In the genomic region with DNA sequence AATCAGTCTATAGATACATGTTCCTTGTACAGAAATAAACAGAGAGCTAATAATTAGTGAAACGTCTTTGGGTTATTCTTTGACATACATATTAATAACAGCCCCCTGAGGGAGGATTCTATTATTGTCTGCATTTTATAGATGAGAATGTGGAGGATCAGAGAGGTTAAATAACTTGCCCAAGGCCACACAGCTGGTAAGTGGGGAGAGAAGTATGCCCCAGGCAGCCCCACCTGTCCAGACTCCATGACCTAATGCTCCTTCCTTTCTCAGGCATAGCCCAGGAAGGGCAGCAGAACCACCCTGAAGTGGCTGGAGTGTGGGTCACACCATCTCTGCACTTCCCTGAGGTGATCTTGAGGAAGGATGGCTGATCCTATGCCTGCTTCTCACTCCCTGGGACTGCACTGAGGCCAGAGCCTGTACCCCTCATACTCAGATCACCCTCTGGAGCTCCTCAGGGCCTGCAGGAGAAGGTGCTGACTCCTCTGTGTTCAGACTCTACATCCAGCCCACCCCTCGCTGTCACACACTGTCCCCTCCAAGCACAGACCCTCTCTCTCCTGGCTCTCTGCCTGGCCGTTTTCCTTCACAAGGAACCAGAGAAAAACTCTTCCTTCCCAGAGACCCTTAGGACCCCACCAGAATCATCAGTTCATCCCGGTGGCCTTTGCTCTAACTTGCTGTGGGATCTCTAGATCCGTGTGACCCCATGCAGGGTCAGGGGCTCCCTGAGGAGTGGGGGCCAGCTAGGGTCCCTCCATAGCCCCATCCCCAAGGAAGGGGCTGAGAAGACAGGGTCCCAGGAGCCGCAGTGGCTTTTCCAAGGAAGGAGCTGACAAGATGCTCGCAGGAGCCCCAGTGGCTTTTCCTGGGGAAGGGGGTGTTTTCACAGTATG, we compare ENCODE assay signal across 33 cellular contexts. TPM values are rescaled to one million over a fixed set of nuclear protein-coding genes. Genes with fewer than 3 reads are reported as not detected.
DNase-seq lines count a peak whose midpoint lies in the region; ATAC-seq and TF ChIP-seq lines count a peak whose summit lies in the region.
"Had no signal": no experiment of that assay in that cellular context is flagged by ENCODE, and none has a peak within 500 bp of the region (broad histone marks: within the 10 kb centered on the region; RNA-seq: fewer than 3 reads in every experiment).

No MANE protein-coding gene starts in this region.

- no peak overlapping the region for H2BK15ac ChIP-seq in neuronal stem cell (ENCODE audit: low read length)

- H3K4me1 ChIP-seq in HEK293 (ENCODE audit: control insufficient read depth, insufficient read depth, low read length) (no peaks in the 10 kb centered on the region), neuronal stem cell (ENCODE audit: control insufficient read depth in 2 of 2, insufficient read depth in 1 of 2, low read depth in 1 of 2, low read length in 2 of 2) (peaks cover 0 to 2% of the 10 kb centered on the region in 2 donors), suprapubic skin (no peaks in the 10 kb centered on the region)
- H3K4me1 ChIP-seq: A549, ascending aorta, esophagus squamous epithelium, vagina had no signal

- H4K8ac ChIP-seq in neuronal stem cell (ENCODE audit: low read depth, low read length) = no peak overlapping the region

- no peak overlapping the region for H2AFZ ChIP-seq in neuronal stem cell (ENCODE audit: low read length)
- H2AFZ ChIP-seq: GM23338, hepatocyte had no signal

- H3K27me3 ChIP-seq in neuronal stem cell (ENCODE audit: control insufficient read depth in 3 of 3, insufficient read depth in 3 of 3, low read depth in 1 of 3, low read length in 3 of 3) = peaks cover 0 to 49% (median 0%) of the 10 kb centered on the region in 3 experiments
- H3K27me3 ChIP-seq in suprapubic skin = no peaks in the 10 kb centered on the region
- H3K27me3 ChIP-seq: ascending aorta, cardiac muscle cell, esophagus squamous epithelium, hepatocyte, vagina had no signal

- TF ChIP-seq EP300 in suprapubic skin (IDR thresholded peaks at IDR 0.05) = no peak

- no peaks in the 10 kb centered on the region for H3K36me3 Mint-ChIP-seq in activated naive CD4-positive, alpha-beta T cell treated with anti-CD3 and anti-CD28 coated beads, Interleukin-2, amount 10 ng/mL, durations not matched to agents 7 days and 5 days
- H3K36me3 Mint-ChIP-seq in activated naive CD4-positive, alpha-beta T cell treated with anti-CD3 and anti-CD28 coated beads for 36 hours (ENCODE audit: low read depth) = no peaks in the 10 kb centered on the region
- no peaks in the 10 kb centered on the region for H3K36me3 Mint-ChIP-seq in HFFc6 (ENCODE audit: low read depth)
- H3K36me3 Mint-ChIP-seq in activated CD8-positive, alpha-beta T cell treated with anti-CD3 and anti-CD28 coated beads, Interleukin-2, amount 10 ng/mL, durations not matched to agents 7 days and 5 days (ENCODE audit: low read depth) = no peaks in the 10 kb centered on the region
- H3K36me3 Mint-ChIP-seq: activated CD8-positive, alpha-beta memory T cell treated with anti-CD3 and anti-CD28 coated beads, Interleukin-2, amount 10 ng/mL, durations not matched to agents 7 days and 5 days; activated naive CD4-positive, alpha-beta T cell treated with anti-CD3 and anti-CD28 coated beads, Interleukin-2, amount 50 U/mL, for 72 hours; CD4-positive, alpha-beta memory T cell; mesothelial cell of epicardium; naive B cell had no signal

- H3K9me3 Mint-ChIP-seq in activated naive CD4-positive, alpha-beta T cell treated with anti-CD3 and anti-CD28 coated beads, Interleukin-2, amount 10 ng/mL, durations not matched to agents 7 days and 5 days = no peaks in the 10 kb centered on the region
- no peaks in the 10 kb centered on the region for H3K9me3 Mint-ChIP-seq in activated naive CD4-positive, alpha-beta T cell treated with anti-CD3 and anti-CD28 coated beads for 36 hours
- H3K9me3 Mint-ChIP-seq in HFFc6 = no peaks in the 10 kb centered on the region
- H3K9me3 Mint-ChIP-seq in activated CD8-positive, alpha-beta T cell treated with anti-CD3 and anti-CD28 coated beads, Interleukin-2, amount 10 ng/mL, durations not matched to agents 7 days and 5 days (ENCODE audit: insufficient read depth) = no peaks in the 10 kb centered on the region
- H3K9me3 Mint-ChIP-seq: activated naive CD4-positive, alpha-beta T cell treated with anti-CD3 and anti-CD28 coated beads, Interleukin-2, amount 50 U/mL, for 72 hours; CD4-positive, alpha-beta memory T cell; GM23338; mesothelial cell of epicardium; naive B cell had no signal

- H3K36me3 ChIP-seq in HEK293 (ENCODE audit: control insufficient read depth in 2 of 2, insufficient read depth in 1 of 2, low read length in 2 of 2) (no peaks in the 10 kb centered on the region), neuronal stem cell (replicated peaks in 1 of 2; ENCODE audit: control insufficient read depth in 2 of 2, insufficient read depth in 2 of 2, low read length in 2 of 2) (peaks cover 0 to 2% of the 10 kb centered on the region in 2 donors), suprapubic skin (no peaks in the 10 kb centered on the region)
- H3K36me3 ChIP-seq: ascending aorta, cardiac muscle cell, esophagus squamous epithelium, vagina had no signal

- CTCF ChIA-PET in activated naive CD4-positive, alpha-beta T cell treated with anti-CD3 and anti-CD28 coated beads, Interleukin-2, amount 10 ng/mL, durations not matched to agents 7 days and 5 days (lab: Charles Lee) = no interaction called here
- CTCF ChIA-PET in activated naive CD4-positive, alpha-beta T cell treated with anti-CD3 and anti-CD28 coated beads for 36 hours (lab: Charles Lee) = interaction anchor here (0.6 to 2.2 kb wide), 2 partner anchors 73 to 192 kb away, joined by 3 to 4 read pairs; no protein-coding TSS in a partner anchor
- CTCF ChIA-PET in HEK293 (lab: Yijun Ruan, JAX) = no interaction called here
- CTCF ChIA-PET in activated CD8-positive, alpha-beta T cell treated with anti-CD3 and anti-CD28 coated beads, Interleukin-2, amount 10 ng/mL, durations not matched to agents 7 days and 5 days (lab: Charles Lee) = no interaction called here

- no peak overlapping the region for H3K23ac ChIP-seq in neuronal stem cell (ENCODE audit: low read depth, low read length, poor library complexity)

- no peak overlapping the region for H3K27ac Mint-ChIP-seq in activated naive CD4-positive, alpha-beta T cell treated with anti-CD3 and anti-CD28 coated beads, Interleukin-2, amount 10 ng/mL, durations not matched to agents 7 days and 5 days
- no peak overlapping the region for H3K27ac Mint-ChIP-seq in activated naive CD4-positive, alpha-beta T cell treated with anti-CD3 and anti-CD28 coated beads for 36 hours
- H3K27ac Mint-ChIP-seq in HFFc6 = no peak overlapping the region
- no peak overlapping the region for H3K27ac Mint-ChIP-seq in activated CD8-positive, alpha-beta T cell treated with anti-CD3 and anti-CD28 coated beads, Interleukin-2, amount 10 ng/mL, durations not matched to agents 7 days and 5 days
- H3K27ac Mint-ChIP-seq: activated CD8-positive, alpha-beta memory T cell treated with anti-CD3 and anti-CD28 coated beads, Interleukin-2, amount 10 ng/mL, durations not matched to agents 7 days and 5 days; activated naive CD4-positive, alpha-beta T cell treated with anti-CD3 and anti-CD28 coated beads, Interleukin-2, amount 50 U/mL, for 72 hours; GM23338; mesothelial cell of epicardium; naive B cell had no signal

- peak; percentile 18 for DNase-seq in activated naive CD4-positive, alpha-beta T cell treated with anti-CD3 and anti-CD28 coated beads, Interleukin-2, amount 10 ng/mL, durations not matched to agents 7 days and 5 days
- no peak for DNase-seq in activated naive CD4-positive, alpha-beta T cell treated with anti-CD3 and anti-CD28 coated beads for 36 hours
- DNase-seq in neuronal stem cell (ENCODE audit: low spot score) = no peak
- peak; percentile 31 to 48 for DNase-seq in suprapubic skin (ENCODE audit: low spot score in 2 of 2)
- DNase-seq in activated gamma-delta T cell (lab: John Stamatoyannopoulos, UW) = no peak
- DNase-seq in HFFc6 = no peak
- DNase-seq in activated CD8-positive, alpha-beta T cell treated with anti-CD3 and anti-CD28 coated beads, Interleukin-2, amount 10 ng/mL, durations not matched to agents 7 days and 5 days = no peak
- DNase-seq: activated CD4-positive, alpha-beta T cell treated with anti-CD3 and anti-CD28 coated beads for 4 hours; activated CD8-positive, alpha-beta memory T cell treated with anti-CD3 and anti-CD28 coated beads, Interleukin-2, amount 10 ng/mL, durations not matched to agents 7 days and 5 days; AML-193; CD4-positive, alpha-beta memory T cell; dermis blood vessel endothelial cell; DMS 273 treated with DMSO at 0.1 percent for 48 hours; esophagus squamous epithelium; foreskin melanocyte; Karpas-422; naive B cell; NCI-H1436 treated with DMSO at 0.1 percent for 48 hours; NCI-H345; NCI-H82; occipital lobe; RPMI8226; T-helper 2 cell had no signal

- no peak overlapping the region for H3K4me3 ChIP-seq in HEK293 (ENCODE audit: low read depth, low read length)
- no peak overlapping the region for H3K4me3 ChIP-seq in neuronal stem cell (ENCODE audit: low read length in 2 of 2)
- H3K4me3 ChIP-seq in suprapubic skin = no peak overlapping the region
- H3K4me3 ChIP-seq: A549, ascending aorta, cardiac muscle cell, esophagus squamous epithelium, GM23338, hepatocyte, vagina had no signal

- no CpG with 5 or more reads among the region's 7 CpGs for WGBS in neuronal stem cell (ENCODE audit: extremely low coverage in 2 of 2, insufficient read length in 2 of 2, insufficient replicate concordance in 1 of 2), 2 donors
- 75% methylated on average over 5 of the region's 7 CpGs for WGBS in suprapubic skin

- no peak overlapping the region for H2BK5ac ChIP-seq in neuronal stem cell (ENCODE audit: low read length)

- peaks cover 14% of the 10 kb centered on the region for H3K27me3 Mint-ChIP-seq in activated naive CD4-positive, alpha-beta T cell treated with anti-CD3 and anti-CD28 coated beads, Interleukin-2, amount 10 ng/mL, durations not matched to agents 7 days and 5 days
- H3K27me3 Mint-ChIP-seq in activated naive CD4-positive, alpha-beta T cell treated with anti-CD3 and anti-CD28 coated beads for 36 hours (ENCODE audit: low read depth) = no peaks in the 10 kb centered on the region
- peaks cover 39% of the 10 kb centered on the region for H3K27me3 Mint-ChIP-seq in HFFc6 (ENCODE audit: insufficient read depth)
- peaks cover 2% of the 10 kb centered on the region for H3K27me3 Mint-ChIP-seq in activated CD8-positive, alpha-beta T cell treated with anti-CD3 and anti-CD28 coated beads, Interleukin-2, amount 10 ng/mL, durations not matched to agents 7 days and 5 days (ENCODE audit: low read depth)
- H3K27me3 Mint-ChIP-seq: activated CD8-positive, alpha-beta memory T cell treated with anti-CD3 and anti-CD28 coated beads, Interleukin-2, amount 10 ng/mL, durations not matched to agents 7 days and 5 days had no signal

- ATAC-seq in activated CD8-positive, alpha-beta T cell treated with anti-CD3 and anti-CD28 coated beads, Interleukin-2, amount 10 ng/mL, durations not matched to agents 7 days and 5 days = no peak
- ATAC-seq: A549; activated CD8-positive, alpha-beta memory T cell treated with anti-CD3 and anti-CD28 coated beads, Interleukin-2, amount 10 ng/mL, durations not matched to agents 7 days and 5 days; activated naive CD4-positive, alpha-beta T cell treated with anti-CD3 and anti-CD28 coated beads, Interleukin-2, amount 50 U/mL, for 72 hours; GM23338 had no signal

- POLR2A ChIA-PET in HEK293 (lab: Yijun Ruan, JAX) = no interaction called here
- POLR2A ChIA-PET in activated CD8-positive, alpha-beta T cell treated with anti-CD3 and anti-CD28 coated beads, Interleukin-2, amount 10 ng/mL, durations not matched to agents 7 days and 5 days (lab: Charles Lee) = interaction anchor here (1.0 kb wide), 1 partner anchor 7 kb away, joined by 3 read pairs; no protein-coding TSS in a partner anchor

- no peak overlapping the region for H2AK5ac ChIP-seq in neuronal stem cell (ENCODE audit: low read depth, low read length)

- no peak overlapping the region for H2BK120ac ChIP-seq in neuronal stem cell (ENCODE audit: low read depth, low read length)

- H2BK12ac ChIP-seq in neuronal stem cell (ENCODE audit: low read length) = no peak overlapping the region

- no peak overlapping the region for H3K9ac ChIP-seq in neuronal stem cell (ENCODE audit: low read depth, low read length, poor library complexity)

- H3K27ac ChIP-seq in HEK293 (ENCODE audit: extremely low read depth, low read depth, low read length) (no peak overlapping the region), neuronal stem cell (replicated peaks; ENCODE audit: low read length) (no peak overlapping the region), suprapubic skin (no peak overlapping the region)
- H3K27ac ChIP-seq: A549, ascending aorta, cardiac muscle cell, esophagus squamous epithelium, hepatocyte, vagina had no signal

- no peak overlapping the region for H3K4me3 Mint-ChIP-seq in activated naive CD4-positive, alpha-beta T cell treated with anti-CD3 and anti-CD28 coated beads, Interleukin-2, amount 10 ng/mL, durations not matched to agents 7 days and 5 days
- H3K4me3 Mint-ChIP-seq in activated naive CD4-positive, alpha-beta T cell treated with anti-CD3 and anti-CD28 coated beads for 36 hours = no peak overlapping the region
- no peak overlapping the region for H3K4me3 Mint-ChIP-seq in HFFc6
- H3K4me3 Mint-ChIP-seq in activated CD8-positive, alpha-beta T cell treated with anti-CD3 and anti-CD28 coated beads, Interleukin-2, amount 10 ng/mL, durations not matched to agents 7 days and 5 days = no peak overlapping the region
- H3K4me3 Mint-ChIP-seq: activated CD8-positive, alpha-beta memory T cell treated with anti-CD3 and anti-CD28 coated beads, Interleukin-2, amount 10 ng/mL, durations not matched to agents 7 days and 5 days; CD4-positive, alpha-beta memory T cell; GM23338; mesothelial cell of epicardium; naive B cell had no signal

- H3K14ac ChIP-seq in neuronal stem cell (ENCODE audit: low read length) = no peak overlapping the region

- no peak overlapping the region for H4K91ac ChIP-seq in neuronal stem cell (ENCODE audit: low read depth, low read length, poor library complexity)

- no peak for TF ChIP-seq POLR2A in suprapubic skin (IDR thresholded peaks at IDR 0.05)

- TF ChIP-seq CTCF in HEK293 (tag by site-specific recombination; IDR thresholded peaks at IDR 0.05) (no peak), suprapubic skin (IDR thresholded peaks at IDR 0.05) (no peak), HFFc6 (IDR thresholded peaks at IDR 0.05) (no peak)

- no peak overlapping the region for H3K4me2 ChIP-seq in neuronal stem cell (ENCODE audit: insufficient read depth, low read length, poor library complexity, severe bottlenecking)
- H3K4me2 ChIP-seq: A549, GM23338, hepatocyte had no signal

- intact Hi-C loops in activated naive CD4-positive, alpha-beta T cell treated with anti-CD3 and anti-CD28 coated beads for 36 hours (cut with micrococcal nuclease) = no loop called here

- H3K4me1 Mint-ChIP-seq in activated naive CD4-positive, alpha-beta T cell treated with anti-CD3 and anti-CD28 coated beads, Interleukin-2, amount 10 ng/mL, durations not matched to agents 7 days and 5 days = no peaks in the 10 kb centered on the region
- no peaks in the 10 kb centered on the region for H3K4me1 Mint-ChIP-seq in activated naive CD4-positive, alpha-beta T cell treated with anti-CD3 and anti-CD28 coated beads for 36 hours (ENCODE audit: low read depth)
- peaks cover 6% of the 10 kb centered on the region; the same call in 1 of the 2 replicates for H3K4me1 Mint-ChIP-seq in HFFc6 (ENCODE audit: low read depth)
- no peaks in the 10 kb centered on the region for H3K4me1 Mint-ChIP-seq in activated CD8-positive, alpha-beta T cell treated with anti-CD3 and anti-CD28 coated beads, Interleukin-2, amount 10 ng/mL, durations not matched to agents 7 days and 5 days (ENCODE audit: low read depth)
- H3K4me1 Mint-ChIP-seq: activated CD8-positive, alpha-beta memory T cell treated with anti-CD3 and anti-CD28 coated beads, Interleukin-2, amount 10 ng/mL, durations not matched to agents 7 days and 5 days; CD4-positive, alpha-beta memory T cell; mesothelial cell of epicardium; naive B cell had no signal

- H3K9me3 ChIP-seq in HEK293 (ENCODE audit: control insufficient read depth, insufficient read depth, low read depth, low read length) (no peaks in the 10 kb centered on the region), neuronal stem cell (replicated peaks in 1 of 2; ENCODE audit: control insufficient read depth in 2 of 2, insufficient read depth in 1 of 2, low read depth in 1 of 2, low read length in 2 of 2) (no peaks in the 10 kb centered on the region), suprapubic skin (no peaks in the 10 kb centered on the region)
- H3K9me3 ChIP-seq: A549, ascending aorta, esophagus squamous epithelium, vagina had no signal

- no peak overlapping the region for H3K4ac ChIP-seq in neuronal stem cell (ENCODE audit: low read length)

- peak overlapping the region; percentile 12 for H3K18ac ChIP-seq in neuronal stem cell (ENCODE audit: low read length)

- no peaks in the 10 kb centered on the region for H3K79me1 ChIP-seq in neuronal stem cell (ENCODE audit: low read depth, low read length)

RNA-seq across cellular contexts. Expression of a gene that starts 4.4 kb away (rescaled TPM):
- total RNA-seq in activated naive CD4-positive, alpha-beta T cell treated with anti-CD3 and anti-CD28 coated beads for 36 hours = not detected
- not detected for polyA plus RNA-seq in neuronal stem cell (2013, experiment 1 of 2)
- not detected for polyA plus RNA-seq in neuronal stem cell (2013, experiment 2 of 2)
- total RNA-seq in suprapubic skin = 1 to 10 TPM in 1 of 4 donors, not detected in 3; 2.3 TPM
- total RNA-seq in HFFc6 (2021; fragmentation: NEBNext Ultra II Directional; extraction: Animal tissue kit (Norgen Biotek cat#: 25700)) = not detected
- not detected for total RNA-seq in activated CD8-positive, alpha-beta T cell treated with anti-CD3 and anti-CD28 coated beads, Interleukin-2, amount 10 ng/mL, durations not matched to agents 7 days and 5 days
- total RNA-seq: activated CD8-positive, alpha-beta memory T cell treated with anti-CD3 and anti-CD28 coated beads, Interleukin-2, amount 10 ng/mL, durations not matched to agents 7 days and 5 days; activated naive CD4-positive, alpha-beta T cell treated with anti-CD3 and anti-CD28 coated beads, Interleukin-2, amount 50 U/mL, for 72 hours; ascending aorta; CD4-positive, alpha-beta memory T cell; dermis blood vessel endothelial cell; esophagus squamous epithelium; GM23338; hepatocyte; mesothelial cell of epicardium; occipital lobe; renal cortical epithelial cell; vagina had no signal
- polyA plus RNA-seq: A549; CD4-positive, alpha-beta memory T cell; GM23338; hepatocyte had no signal

RNA-seq across cellular contexts. Expression of a gene that starts 21.6 kb away (rescaled TPM):
- total RNA-seq in activated naive CD4-positive, alpha-beta T cell treated with anti-CD3 and anti-CD28 coated beads for 36 hours = not detected
- polyA plus RNA-seq in neuronal stem cell (2013, experiment 1 of 2) = not detected
- polyA plus RNA-seq in neuronal stem cell (2013, experiment 2 of 2) = not detected
- total RNA-seq in suprapubic skin = not detected
- not detected for total RNA-seq in HFFc6 (2021; fragmentation: NEBNext Ultra II Directional; extraction: Animal tissue kit (Norgen Biotek cat#: 25700))
- not detected for total RNA-seq in activated CD8-positive, alpha-beta T cell treated with anti-CD3 and anti-CD28 coated beads, Interleukin-2, amount 10 ng/mL, durations not matched to agents 7 days and 5 days
- total RNA-seq: activated CD8-positive, alpha-beta memory T cell treated with anti-CD3 and anti-CD28 coated beads, Interleukin-2, amount 10 ng/mL, durations not matched to agents 7 days and 5 days; activated naive CD4-positive, alpha-beta T cell treated with anti-CD3 and anti-CD28 coated beads, Interleukin-2, amount 50 U/mL, for 72 hours; ascending aorta; CD4-positive, alpha-beta memory T cell; esophagus squamous epithelium; GM23338; hepatocyte; mesothelial cell of epicardium; occipital lobe; renal cortical epithelial cell; vagina had no signal
- polyA plus RNA-seq: A549; CD4-positive, alpha-beta memory T cell; GM23338; hepatocyte had no signal

RNA-seq across cellular contexts. Expression of a gene that starts 53.5 kb away (rescaled TPM):
- 1 to 10 TPM in 1 of 2 experiments, under 1 TPM in 1; 0.55 to 1.0 TPM for total RNA-seq in activated naive CD4-positive, alpha-beta T cell treated with anti-CD3 and anti-CD28 coated beads for 36 hours
- polyA plus RNA-seq in neuronal stem cell (2013, experiment 1 of 2) = 2.7 TPM
- polyA plus RNA-seq in neuronal stem cell (2013, experiment 2 of 2) = 2.8 TPM
- total RNA-seq in suprapubic skin = 10 to 100 TPM; 17.9 to 36.1 (median 20.7) TPM
- 10 to 100 TPM; 26.3 to 35.7 (median 29.3) TPM for total RNA-seq in HFFc6 (2021; fragmentation: NEBNext Ultra II Directional; extraction: Animal tissue kit (Norgen Biotek cat#: 25700))
- under 1 TPM; 0.18 to 0.34 TPM for total RNA-seq in activated CD8-positive, alpha-beta T cell treated with anti-CD3 and anti-CD28 coated beads, Interleukin-2, amount 10 ng/mL, durations not matched to agents 7 days and 5 days
- polyA plus RNA-seq: CD4-positive, alpha-beta memory T cell had no signal

Comparison
In these comparisons a context has a peak if more than half of its experiments do, and no peak if none do; other contexts are left out.
1. DNase-seq: peak in activated naive CD4-positive, alpha-beta T cell treated with anti-CD3 and anti-CD28 coated beads, Interleukin-2, amount 10 ng/mL, durations not matched to agents 7 days and 5 days (single experiment) and suprapubic skin (2 of 2); none in activated naive CD4-positive, alpha-beta T cell treated with anti-CD3 and anti-CD28 coated beads for 36 hours (single experiment), neuronal stem cell (single experiment), activated gamma-delta T cell (single experiment), HFFc6 (single experiment) and activated CD8-positive, alpha-beta T cell treated with anti-CD3 and anti-CD28 coated beads, Interleukin-2, amount 10 ng/mL, durations not matched to agents 7 days and 5 days (single experiment).
2. RNA of a gene that starts 53.5 kb away (total RNA-seq): 26.3 to 35.7 TPM in HFFc6 and 17.9 to 36.1 TPM in suprapubic skin; 0.55 to 1.0 TPM in activated naive CD4-positive, alpha-beta T cell treated with anti-CD3 and anti-CD28 coated beads for 36 hours and 0.18 to 0.34 TPM in activated CD8-positive, alpha-beta T cell treated with anti-CD3 and anti-CD28 coated beads, Interleukin-2, amount 10 ng/mL, durations not matched to agents 7 days and 5 days; every median in the first group is over 4 times any median in the second.